11 cellular contexts compared by ENCODE assay signal in genomic region chr7:3089493-3089892, GRCh38. TPM values are rescaled to one million over a fixed set of nuclear protein-coding genes. Genes with fewer than 3 reads are reported as not detected.
A peak's percentile ranks its signal among the peaks of the same experiment; 100 is the strongest.
DNase-seq lines count a peak whose midpoint lies in the region; ATAC-seq and TF ChIP-seq lines count a peak whose summit lies in the region.
"Had no signal": no experiment of that assay in that cellular context is flagged by ENCODE, and none has a peak within 500 bp of the region (broad histone marks: within the 10 kb centered on the region; RNA-seq: fewer than 3 reads in every experiment).

No MANE protein-coding gene starts in this region.

- DNase-seq in A172 (ENCODE audit: low spot score) (peak; percentile 31), SW480 (ENCODE audit: low spot score) (peak; percentile 67), iPS DF 6.9 (ENCODE audit: low read depth, low spot score) (peak; percentile 33), GDM1 (lab: John Stamatoyannopoulos, UW) (no peak), foreskin fibroblast (no peak), NCI-H2029 (lab: John Stamatoyannopoulos, UW) (no peak)
- DNase-seq: NCI-H1105 had no signal

- no peaks in the 10 kb centered on the region for H3K9me3 ChIP-seq in iPS DF 6.9 (ENCODE audit: control insufficient read depth, insufficient read depth, low read length)

- H3K4me3 ChIP-seq in GM12875 (ENCODE audit: low read depth, low read length), result no peak overlapping the region
- H3K4me3 ChIP-seq in iPS DF 6.9 (ENCODE audit: low read length), result no peak overlapping the region
- H3K4me3 ChIP-seq in foreskin fibroblast (ENCODE audit: low read depth in 1 of 2, low read length in 2 of 2), result no peak overlapping the region

- WGBS in iPS DF 6.9 (ENCODE audit: insufficient coverage, insufficient read length), result no CpG with 5 or more reads among the region's 11 CpGs

- H3K27me3 ChIP-seq in iPS DF 6.9 (ENCODE audit: control insufficient read depth, insufficient read depth, low read length), result no peaks in the 10 kb centered on the region

- ATAC-seq in HG03571 (IDR thresholded peaks at IDR 0.05; ENCODE audit: unreplicated experiment), result no peak
- ATAC-seq: activated naive CD4-positive, alpha-beta T cell treated with anti-CD3 and anti-CD28 coated beads, Interleukin-2, amount 50 U/mL, for 72 hours had no signal

- H3K4me1 ChIP-seq in iPS DF 6.9 (ENCODE audit: control insufficient read depth, insufficient read depth, low read length), result peaks cover 1% of the 10 kb centered on the region; the same call in 1 of the 2 replicates
- H3K4me1 ChIP-seq: parathyroid adenoma had no signal

- no peak overlapping the region for H3K27ac ChIP-seq in iPS DF 6.9 (ENCODE audit: low read length)
- H3K27ac ChIP-seq: parathyroid adenoma had no signal

- TF ChIP-seq CTCF in GM12875 (IDR thresholded peaks at IDR 0.05; ENCODE audit: borderline replicate concordance, insufficient read depth, low read depth, low read length) (peak; percentile 68), foreskin fibroblast (IDR thresholded peaks at IDR 0.05; ENCODE audit: low read depth, low read length) (no peak)

- H3K36me3 ChIP-seq in iPS DF 6.9 (ENCODE audit: control insufficient read depth, insufficient read depth, low read length), result no peaks in the 10 kb centered on the region

RNA-seq across cellular contexts. Expression of gene CARD11, which starts 45.8 kb away (rescaled TPM):
- total RNA-seq in A172 (2014; rRNA removed; shearing (Covaris generic)), result 16.9 and 23.0 TPM in 2 replicates

Comparison
In these comparisons a context has a peak if more than half of its experiments do, and no peak if none do; other contexts are left out.
1. DNase-seq: peak in A172 (single experiment), SW480 (single experiment) and iPS DF 6.9 (single experiment); none in GDM1 (single experiment), foreskin fibroblast (0 of 2) and NCI-H2029 (single experiment).